ENCODE assay signal across 1 cellular context in genomic region chr15:31974855-31975421, GRCh38.
TF ChIP-seq lines count a peak whose summit lies in the region.

No MANE protein-coding gene starts in this region.

TF ChIP-seq in GM23338, 12 proteins besides CTCF, POLR2A, EP300 and RAD21 (continued from another document):
- no peak for TF ChIP-seq ETS1 (IDR thresholded peaks at IDR 0.05)
- TF ChIP-seq REST (IDR thresholded peaks at IDR 0.05; ENCODE audit: unreplicated experiment), result no peak
